ENCODE assay signal across 12 cellular contexts in the genomic region with DNA sequence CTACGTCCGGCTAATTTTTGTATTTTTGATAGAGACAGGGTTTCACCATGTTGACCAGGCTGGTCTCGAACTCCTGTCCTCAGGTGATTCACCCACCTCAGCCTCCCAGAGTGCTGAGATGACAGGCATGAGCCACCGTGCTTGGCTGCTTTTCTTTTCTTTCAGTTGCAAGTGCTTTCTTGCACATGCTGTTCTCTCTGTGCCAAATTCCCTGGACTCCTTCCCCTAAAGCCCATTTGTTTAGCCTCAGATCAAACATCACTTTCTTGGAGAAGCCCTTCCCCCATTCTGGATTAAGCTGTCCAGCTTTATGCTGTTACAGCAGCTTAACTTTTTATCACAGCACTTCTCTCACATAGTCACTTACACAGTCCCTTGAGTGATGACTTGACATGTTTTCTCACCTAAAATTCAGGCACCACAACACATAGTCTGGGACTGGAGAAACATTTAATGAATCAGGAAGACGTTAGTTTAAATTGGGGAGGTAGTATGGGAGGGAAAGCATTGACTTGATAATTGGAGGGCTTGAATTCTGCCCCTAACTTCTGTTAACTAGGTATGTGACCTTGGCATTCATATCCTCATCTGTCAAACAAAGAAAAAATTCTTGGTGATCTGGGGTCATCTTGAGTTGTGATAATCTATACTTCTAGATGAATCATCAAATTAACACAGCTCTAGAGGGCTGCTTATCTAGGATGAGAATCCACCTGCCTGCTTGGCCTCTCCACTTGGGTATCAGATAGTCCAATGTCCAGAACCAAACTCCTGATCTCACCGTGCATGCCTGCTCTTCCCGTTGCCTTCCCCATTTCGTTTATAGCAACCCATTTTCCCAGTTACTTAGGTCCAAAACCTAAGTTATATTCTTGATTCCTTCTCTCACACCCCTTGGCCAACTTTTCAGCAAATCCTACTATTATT. TPM values are rescaled to one million over a fixed set of nuclear protein-coding genes. Genes with fewer than 3 reads are reported as not detected.
A peak's percentile ranks its signal among the peaks of the same experiment; 100 is the strongest.
DNase-seq lines count a peak whose midpoint lies in the region; ATAC-seq, FAIRE-seq and TF ChIP-seq lines count a peak whose summit lies in the region.
"Had no signal": no experiment of that assay in that cellular context is flagged by ENCODE, and none has a peak within 500 bp of the region (broad histone marks: within the 10 kb centered on the region; RNA-seq: fewer than 3 reads in every experiment).

No MANE protein-coding gene starts in this region.

- peak overlapping the region; percentile 74 for H3K27ac ChIP-seq in Karpas-422 (ENCODE audit: low read length)
- H3K27ac ChIP-seq in caudate nucleus (ENCODE audit: low read depth, low read length): peak overlapping the region; percentile 24
- H3K27ac ChIP-seq in HepG2 (ENCODE audit: extremely low read length, insufficient read depth, low read length): peak overlapping the region; percentile 16
- H3K27ac ChIP-seq in stomach: peak overlapping the region in 4 of 5 donors; percentile 56 to 79 (median 65)
- H3K27ac ChIP-seq: prostate gland had no signal

- H3K27me3 ChIP-seq in Karpas-422 (ENCODE audit: low read length) (no peaks in the 10 kb centered on the region), HepG2 (ENCODE audit: control insufficient read depth in 1 of 2, insufficient read depth in 2 of 2, low read length in 2 of 2) (no peaks in the 10 kb centered on the region), stomach (no peaks in the 10 kb centered on the region)
- H3K27me3 ChIP-seq: adrenal gland had no signal

- TF ChIP-seq EP300 in HepG2 (IDR thresholded peaks at IDR 0.05; ENCODE audit: low read depth in 2 of 2, low read length in 2 of 2): no peak
- TF ChIP-seq EP300 in HepG2 (CRISPR knock-in tag; IDR thresholded peaks at IDR 0.05; ENCODE audit: borderline replicate concordance): no peak
- no peak for TF ChIP-seq EP300 in stomach (IDR thresholded peaks at IDR 0.05)

- TF ChIP-seq RAD21 in HepG2 (CRISPR knock-in tag; IDR thresholded peaks at IDR 0.05): no peak

- ATAC-seq in HepG2: peak; percentile 37; the same call in 1 of the 3 replicates

- WGBS in HepG2 (ENCODE audit: low lambda C conversion rate): 81% methylated on average over 8 of the region's 8 CpGs
- WGBS in stomach, 5 donors: 51 to 66% (median 59%) methylated on average over 8 of the region's 8 CpGs

- TF ChIP-seq POLR2A in HepG2 (IDR thresholded peaks at IDR 0.05; ENCODE audit: insufficient read depth in 1 of 2, low read depth in 2 of 2, low read length in 2 of 2) (no peak), stomach (IDR thresholded peaks at IDR 0.05) (no peak)

- H4K20me1 ChIP-seq in Karpas-422 (ENCODE audit: insufficient read depth, low read depth, low read length) (no peaks in the 10 kb centered on the region), HepG2 (ENCODE audit: insufficient read depth, low read length) (peaks cover 7% of the 10 kb centered on the region)

- in situ Hi-C loops in HepG2 (cut with HindIII; ENCODE audit: extremely low pct_ligation_motif_present, low pct_unique_long_range_greater_than_20kb): no loop called here

- no peak for TF ChIP-seq CTCF in HepG2 (CRISPR knock-in tag; IDR thresholded peaks at IDR 0.05)
- TF ChIP-seq CTCF in stomach (IDR thresholded peaks at IDR 0.05): no peak

- H3K9me3 ChIP-seq in Karpas-422 (ENCODE audit: low read length) (no peaks in the 10 kb centered on the region), HepG2 (ENCODE audit: low read length) (no peaks in the 10 kb centered on the region), stomach (no peaks in the 10 kb centered on the region)
- H3K9me3 ChIP-seq: adrenal gland, prostate gland had no signal

- DNase-seq in Karpas-422: no peak
- no peak for DNase-seq in caudate nucleus (lab: John Stamatoyannopoulos, UW)
- no peak for DNase-seq in HepG2 (ENCODE audit: low spot score)
- no peak for DNase-seq in stomach
- no peak for DNase-seq in cortex of kidney (lab: John Stamatoyannopoulos, UW)
- DNase-seq in activated CD8-positive, alpha-beta memory T cell treated with anti-CD3 and anti-CD28 coated beads, Interleukin-2, amount 50 U/mL, for 48 hours: no peak
- DNase-seq in SK-N-DZ (ENCODE audit: low spot score): no peak
- DNase-seq: NCI-H1105; NCI-H510A; stimulated activated CD4-positive, alpha-beta T cell treated with anti-CD3 and anti-CD28 coated beads, Interleukin-2, amount 100 ng/mL, for 24 hours had no signal

- no peaks in the 10 kb centered on the region for H3K9me2 ChIP-seq in Karpas-422 (replicated peaks; ENCODE audit: insufficient read depth, low read length)

- H3K4me2 ChIP-seq in Karpas-422 (ENCODE audit: low read depth, low read length, poor library complexity, severe bottlenecking) (peak overlapping the region; percentile 40), HepG2 (ENCODE audit: low read depth, low read length) (no peak overlapping the region)

- no TSS peak for BruUV-seq in HepG2 (replicated peaks; lab: Mats Ljungman, UMichigan)

- H3K36me3 ChIP-seq in Karpas-422 (ENCODE audit: insufficient read depth, low read length) (no peaks in the 10 kb centered on the region), HepG2 (replicated peaks in 1 of 2; ENCODE audit: control insufficient read depth in 1 of 2, insufficient read depth in 2 of 2, low read length in 2 of 2) (no peaks in the 10 kb centered on the region; a peak in 1 of 5 replicates), stomach (peaks cover 0 to 4% (median 0%) of the 10 kb centered on the region in 4 donors)
- H3K36me3 ChIP-seq: adrenal gland, prostate gland had no signal

- intact Hi-C loops in HepG2 (cut with micrococcal nuclease; ENCODE audit: unreplicated experiment): no loop called here
- intact Hi-C loops in stomach (cut with DNase I; ENCODE audit: low total_unique reads): no loop called here

- FAIRE-seq in HepG2 (lab: Jason Lieb, UNC): peak; percentile 48

- H3K4me3 ChIP-seq in Karpas-422 (ENCODE audit: low read length) (no peak overlapping the region), HepG2 (replicated peaks in 1 of 3; ENCODE audit: insufficient read depth in 1 of 3, low read depth in 2 of 3, low read length in 3 of 3) (no peak overlapping the region), stomach (no peak overlapping the region)
- H3K4me3 ChIP-seq: adrenal gland, prostate gland had no signal

- H2AFZ ChIP-seq in Karpas-422 (ENCODE audit: low read length) (no peak overlapping the region), HepG2 (ENCODE audit: low read length) (no peak overlapping the region)

- CTCF ChIA-PET in HepG2 (lab: Yijun Ruan, JAX; ENCODE audit: low intra/inter-chr PET ratio, low total read pairs): no interaction called here

- H3K79me2 ChIP-seq in Karpas-422 (ENCODE audit: low read length) (peaks cover 92% of the 10 kb centered on the region), HepG2 (ENCODE audit: insufficient read depth, low read length) (peaks cover 76% of the 10 kb centered on the region)

- H3K9ac ChIP-seq in Karpas-422 (ENCODE audit: low read length) (peak overlapping the region; percentile 42), HepG2 (ENCODE audit: insufficient read depth, low read depth, low read length) (no peak overlapping the region)

- H3K4me1 ChIP-seq in Karpas-422 (ENCODE audit: low read length): peaks cover 92% of the 10 kb centered on the region
- H3K4me1 ChIP-seq in HepG2 (ENCODE audit: insufficient read depth, low read length): peaks cover 29% of the 10 kb centered on the region
- peaks cover 64 to 100% (median 82%) of the 10 kb centered on the region in 4 donors for H3K4me1 ChIP-seq in stomach
- H3K4me1 ChIP-seq: prostate gland had no signal

- POLR2A ChIA-PET in HepG2 (lab: Yijun Ruan, JAX): interaction anchor here (0.6 to 3.2 kb wide), 3 partner anchors 19 to 81 kb away, joined by 3 to 9 read pairs (median 3); a partner anchor contains a TSS

RNA-seq across cellular contexts. Expression of a gene that starts 18.4 kb away (rescaled TPM):
- total RNA-seq in Karpas-422 (2014; rRNA removed; shearing (Covaris generic); ENCODE audit: low replicate concordance): 67.7 and 102 TPM in 2 replicates
- total RNA-seq in HepG2 (2016; rRNA removed; fragmentation: Illumina TruSeq; extraction: Trizol) (39.3 and 45.6 TPM in 2 replicates), stomach (100 to 1,000 TPM in 3 of 5 donors, 10 to 100 TPM in 2; 87.0 to 238 (median 116) TPM)
- 34.7 and 46.3 TPM in 2 replicates for total RNA-seq in HepG2 (2016; cell fraction: cytosol; rRNA removed; fragmentation: Illumina TruSeq; extraction: Trizol; ENCODE audit: low read depth)
- 35.3 and 49.1 TPM in 2 replicates for total RNA-seq in HepG2 (2016; cell fraction: insoluble cytoplasmic fraction; rRNA removed; fragmentation: Illumina TruSeq; extraction: Trizol)
- 68.4 and 83.2 TPM in 2 replicates for total RNA-seq in HepG2 (2016; cell fraction: membrane; rRNA removed; fragmentation: Illumina TruSeq; extraction: Trizol)
- 37.1 and 37.3 TPM in 2 replicates for total RNA-seq in HepG2 (2016; cell fraction: nucleus; rRNA removed; fragmentation: Illumina TruSeq; extraction: Trizol)
- polyA plus RNA-seq in HepG2 (2011; rRNA removed) (19.2 and 19.4 TPM in 2 replicates), stomach (10 to 100 TPM; 46.6 to 51.5 (median 51.1) TPM)
- 34.8 and 36.5 TPM in 2 replicates for polyA plus RNA-seq in HepG2 (2011; cell fraction: cytosol; rRNA removed)
- polyA plus RNA-seq in HepG2 (2011; cell fraction: nucleus; rRNA removed): 61.6 and 75.9 TPM in 2 replicates
- polyA plus RNA-seq in HepG2 (2012): 57.9 and 62.9 TPM in 2 replicates
- polyA plus RNA-seq in HepG2 (2016; cell fraction: cytosol; fragmentation: Illumina TruSeq; extraction: Trizol; ENCODE audit: low read depth): 61.5 and 78.5 TPM in 2 replicates
- polyA plus RNA-seq in HepG2 (2016; cell fraction: insoluble cytoplasmic fraction; fragmentation: Illumina TruSeq; extraction: Trizol; ENCODE audit: low read depth): 39.9 and 50.2 TPM in 2 replicates
- 77.9 and 110 TPM in 2 replicates for polyA plus RNA-seq in HepG2 (2016; cell fraction: membrane; fragmentation: Illumina TruSeq; extraction: Trizol; ENCODE audit: low read depth)
- 51.9 and 54.4 TPM in 2 replicates for polyA plus RNA-seq in HepG2 (2016; cell fraction: nucleus; fragmentation: Illumina TruSeq; extraction: Trizol; ENCODE audit: insufficient read depth, low read depth)
- 18.9 and 35.9 TPM in 2 replicates for polyA minus RNA-seq in HepG2 (2011; rRNA and poly(A)+ RNA removed; ENCODE audit: low replicate concordance)
- polyA minus RNA-seq in HepG2 (2011; cell fraction: cytosol; rRNA and poly(A)+ RNA removed): 31.6 and 35.4 TPM in 2 replicates
- 29.2 and 32.8 TPM in 2 replicates for polyA minus RNA-seq in HepG2 (2011; cell fraction: nucleus; rRNA and poly(A)+ RNA removed)
- polyA plus RNA-seq in SK-N-DZ (2014; cell fraction: cytosol; rRNA removed): 62.2 and 66.7 TPM in 2 replicates
- 53.0 and 66.4 TPM in 2 replicates for polyA plus RNA-seq in SK-N-DZ (2014; cell fraction: nucleus; rRNA removed)

RNA-seq across cellular contexts. Expression of a gene that starts 18.8 kb away (rescaled TPM):
- 43.2 and 90.3 TPM in 2 replicates for total RNA-seq in Karpas-422 (2014; rRNA removed; shearing (Covaris generic); ENCODE audit: low replicate concordance)
- total RNA-seq in HepG2 (2016; rRNA removed; fragmentation: Illumina TruSeq; extraction: Trizol) (105 and 154 TPM in 2 replicates), stomach (10 to 100 TPM in 4 of 5 donors, under 1 TPM in 1; 0.58 to 54.5 (median 28.8) TPM)
- 34.8 TPM in 2 replicates for total RNA-seq in HepG2 (2016; cell fraction: cytosol; rRNA removed; fragmentation: Illumina TruSeq; extraction: Trizol; ENCODE audit: low read depth)
- total RNA-seq in HepG2 (2016; cell fraction: insoluble cytoplasmic fraction; rRNA removed; fragmentation: Illumina TruSeq; extraction: Trizol): 107 and 165 TPM in 2 replicates
- 55.9 and 58.9 TPM in 2 replicates for total RNA-seq in HepG2 (2016; cell fraction: membrane; rRNA removed; fragmentation: Illumina TruSeq; extraction: Trizol)
- 38.4 and 43.4 TPM in 2 replicates for total RNA-seq in HepG2 (2016; cell fraction: nucleus; rRNA removed; fragmentation: Illumina TruSeq; extraction: Trizol)
- polyA plus RNA-seq in HepG2 (2011; rRNA removed) (50.7 and 56.6 TPM in 2 replicates), stomach (10 to 100 TPM; 42.8 to 51.9 (median 48.0) TPM)
- 43.0 and 50.6 TPM in 2 replicates for polyA plus RNA-seq in HepG2 (2011; cell fraction: cytosol; rRNA removed)
- polyA plus RNA-seq in HepG2 (2011; cell fraction: nucleus; rRNA removed): 14.8 and 17.9 TPM in 2 replicates
- 42.0 and 46.3 TPM in 2 replicates for polyA plus RNA-seq in HepG2 (2012)
- polyA plus RNA-seq in HepG2 (2016; cell fraction: cytosol; fragmentation: Illumina TruSeq; extraction: Trizol; ENCODE audit: low read depth): 22.7 and 24.1 TPM in 2 replicates
- polyA plus RNA-seq in HepG2 (2016; cell fraction: insoluble cytoplasmic fraction; fragmentation: Illumina TruSeq; extraction: Trizol; ENCODE audit: low read depth): 141 and 153 TPM in 2 replicates
- 38.6 and 42.2 TPM in 2 replicates for polyA plus RNA-seq in HepG2 (2016; cell fraction: membrane; fragmentation: Illumina TruSeq; extraction: Trizol; ENCODE audit: low read depth)
- polyA plus RNA-seq in HepG2 (2016; cell fraction: nucleus; fragmentation: Illumina TruSeq; extraction: Trizol; ENCODE audit: insufficient read depth, low read depth): 44.4 and 50.2 TPM in 2 replicates
- polyA minus RNA-seq in HepG2 (2011; rRNA and poly(A)+ RNA removed; ENCODE audit: low replicate concordance): 22.2 and 41.1 TPM in 2 replicates
- polyA minus RNA-seq in HepG2 (2011; cell fraction: cytosol; rRNA and poly(A)+ RNA removed): 11.8 and 12.4 TPM in 2 replicates
- polyA minus RNA-seq in HepG2 (2011; cell fraction: nucleus; rRNA and poly(A)+ RNA removed): 14.3 and 15.1 TPM in 2 replicates
- 178 and 199 TPM in 2 replicates for polyA plus RNA-seq in SK-N-DZ (2014; cell fraction: cytosol; rRNA removed)
- polyA plus RNA-seq in SK-N-DZ (2014; cell fraction: nucleus; rRNA removed): 61.7 and 117 TPM in 2 replicates

RNA-seq across cellular contexts. Expression of a gene that starts 40.7 kb away (rescaled TPM):
- total RNA-seq in Karpas-422 (2014; rRNA removed; shearing (Covaris generic); ENCODE audit: low replicate concordance): 43.7 and 46.8 TPM in 2 replicates
- total RNA-seq in HepG2 (2016; rRNA removed; fragmentation: Illumina TruSeq; extraction: Trizol) (13.7 and 16.7 TPM in 2 replicates), stomach (10 to 100 TPM; 19.8 to 42.4 (median 31.5) TPM)
- 2.7 and 2.9 TPM in 2 replicates for total RNA-seq in HepG2 (2016; cell fraction: cytosol; rRNA removed; fragmentation: Illumina TruSeq; extraction: Trizol; ENCODE audit: low read depth)
- total RNA-seq in HepG2 (2016; cell fraction: insoluble cytoplasmic fraction; rRNA removed; fragmentation: Illumina TruSeq; extraction: Trizol): 14.1 and 14.3 TPM in 2 replicates
- total RNA-seq in HepG2 (2016; cell fraction: membrane; rRNA removed; fragmentation: Illumina TruSeq; extraction: Trizol): 14.6 and 15.0 TPM in 2 replicates
- 14.9 and 16.2 TPM in 2 replicates for total RNA-seq in HepG2 (2016; cell fraction: nucleus; rRNA removed; fragmentation: Illumina TruSeq; extraction: Trizol)
- polyA plus RNA-seq in HepG2 (2011; rRNA removed) (12.2 and 14.3 TPM in 2 replicates), stomach (10 to 100 TPM; 11.0 to 17.1 (median 13.0) TPM)
- polyA plus RNA-seq in HepG2 (2011; cell fraction: cytosol; rRNA removed): 9.6 and 10.9 TPM in 2 replicates
- 20.7 and 21.6 TPM in 2 replicates for polyA plus RNA-seq in HepG2 (2011; cell fraction: nucleus; rRNA removed)
- polyA plus RNA-seq in HepG2 (2012): 12.6 and 16.8 TPM in 2 replicates
- polyA plus RNA-seq in HepG2 (2016; cell fraction: cytosol; fragmentation: Illumina TruSeq; extraction: Trizol; ENCODE audit: low read depth): 2.0 TPM in 2 replicates
- 19.1 and 21.8 TPM in 2 replicates for polyA plus RNA-seq in HepG2 (2016; cell fraction: insoluble cytoplasmic fraction; fragmentation: Illumina TruSeq; extraction: Trizol; ENCODE audit: low read depth)
- polyA plus RNA-seq in HepG2 (2016; cell fraction: membrane; fragmentation: Illumina TruSeq; extraction: Trizol; ENCODE audit: low read depth): 8.7 and 9.6 TPM in 2 replicates
- 31.0 and 32.7 TPM in 2 replicates for polyA plus RNA-seq in HepG2 (2016; cell fraction: nucleus; fragmentation: Illumina TruSeq; extraction: Trizol; ENCODE audit: insufficient read depth, low read depth)
- 15.4 and 25.4 TPM in 2 replicates for polyA minus RNA-seq in HepG2 (2011; rRNA and poly(A)+ RNA removed; ENCODE audit: low replicate concordance)
- polyA minus RNA-seq in HepG2 (2011; cell fraction: cytosol; rRNA and poly(A)+ RNA removed): 14.9 TPM in 2 replicates
- 8.5 and 10.2 TPM in 2 replicates for polyA minus RNA-seq in HepG2 (2011; cell fraction: nucleus; rRNA and poly(A)+ RNA removed)
- polyA plus RNA-seq in SK-N-DZ (2014; cell fraction: cytosol; rRNA removed): 9.2 and 12.0 TPM in 2 replicates
- 5.0 and 7.0 TPM in 2 replicates for polyA plus RNA-seq in SK-N-DZ (2014; cell fraction: nucleus; rRNA removed)

RNA-seq across cellular contexts. Expression of a gene that starts 57.0 kb away (rescaled TPM):
- 13.2 and 17.1 TPM in 2 replicates for total RNA-seq in Karpas-422 (2014; rRNA removed; shearing (Covaris generic); ENCODE audit: low replicate concordance)
- total RNA-seq in HepG2 (2016; rRNA removed; fragmentation: Illumina TruSeq; extraction: Trizol) (28.6 and 30.3 TPM in 2 replicates), stomach (10 to 100 TPM in 2 of 5 donors, 1 to 10 TPM in 3; 2.6 to 13.4 (median 7.1) TPM)
- total RNA-seq in HepG2 (2016; cell fraction: cytosol; rRNA removed; fragmentation: Illumina TruSeq; extraction: Trizol; ENCODE audit: low read depth): 13.1 and 13.9 TPM in 2 replicates
- 27.8 and 29.2 TPM in 2 replicates for total RNA-seq in HepG2 (2016; cell fraction: insoluble cytoplasmic fraction; rRNA removed; fragmentation: Illumina TruSeq; extraction: Trizol)
- total RNA-seq in HepG2 (2016; cell fraction: membrane; rRNA removed; fragmentation: Illumina TruSeq; extraction: Trizol): 33.4 and 34.4 TPM in 2 replicates
- total RNA-seq in HepG2 (2016; cell fraction: nucleus; rRNA removed; fragmentation: Illumina TruSeq; extraction: Trizol): 20.8 and 24.8 TPM in 2 replicates
- polyA plus RNA-seq in HepG2 (2011; rRNA removed) (10.3 and 11.2 TPM in 2 replicates), stomach (10 to 100 TPM; 16.6 to 21.7 (median 16.7) TPM)
- 8.4 and 9.9 TPM in 2 replicates for polyA plus RNA-seq in HepG2 (2011; cell fraction: cytosol; rRNA removed)
- 10.0 and 10.5 TPM in 2 replicates for polyA plus RNA-seq in HepG2 (2011; cell fraction: nucleus; rRNA removed)
- 8.6 and 11.1 TPM in 2 replicates for polyA plus RNA-seq in HepG2 (2012)
- 40.9 and 52.2 TPM in 2 replicates for polyA plus RNA-seq in HepG2 (2016; cell fraction: cytosol; fragmentation: Illumina TruSeq; extraction: Trizol; ENCODE audit: low read depth)
- 37.9 and 45.4 TPM in 2 replicates for polyA plus RNA-seq in HepG2 (2016; cell fraction: insoluble cytoplasmic fraction; fragmentation: Illumina TruSeq; extraction: Trizol; ENCODE audit: low read depth)
- 50.3 and 61.8 TPM in 2 replicates for polyA plus RNA-seq in HepG2 (2016; cell fraction: membrane; fragmentation: Illumina TruSeq; extraction: Trizol; ENCODE audit: low read depth)
- polyA plus RNA-seq in HepG2 (2016; cell fraction: nucleus; fragmentation: Illumina TruSeq; extraction: Trizol; ENCODE audit: insufficient read depth, low read depth): 38.0 and 40.7 TPM in 2 replicates
- polyA minus RNA-seq in HepG2 (2011; rRNA and poly(A)+ RNA removed; ENCODE audit: low replicate concordance): 18.2 and 44.3 TPM in 2 replicates
- polyA minus RNA-seq in HepG2 (2011; cell fraction: cytosol; rRNA and poly(A)+ RNA removed): 3.3 and 3.9 TPM in 2 replicates
- 16.3 and 17.3 TPM in 2 replicates for polyA minus RNA-seq in HepG2 (2011; cell fraction: nucleus; rRNA and poly(A)+ RNA removed)
- polyA plus RNA-seq in SK-N-DZ (2014; cell fraction: cytosol; rRNA removed): 30.7 and 33.7 TPM in 2 replicates
- 20.4 and 33.4 TPM in 2 replicates for polyA plus RNA-seq in SK-N-DZ (2014; cell fraction: nucleus; rRNA removed)

Comparison
In these comparisons a context has a peak if more than half of its experiments do, and no peak if none do; other contexts are left out.
1. H3K27ac ChIP-seq: peak in every context shown above with its lines; median percentile 74 in Karpas-422; 65 in stomach; 24 in caudate nucleus; 16 in HepG2.